In genomic region chr6:8329592-8329991, GRCh38 we compare ENCODE assay signal across 18 cellular contexts.
DNase-seq lines count a peak whose midpoint lies in the region.
"Had no signal": no experiment of that assay in that cellular context is flagged by ENCODE, and none has a peak within 500 bp of the region (broad histone marks: within the 10 kb centered on the region; RNA-seq: fewer than 3 reads in every experiment).

No MANE protein-coding gene starts in this region.

- H3K9ac ChIP-seq in SK-N-MC (ENCODE audit: insufficient read length): no peak overlapping the region
- H3K9ac ChIP-seq in neuronal stem cell (ENCODE audit: low read depth, low read length, poor library complexity): no peak overlapping the region

- H3K36me3 ChIP-seq in SK-N-MC (ENCODE audit: insufficient read depth, low read length) (no peaks in the 10 kb centered on the region), neuronal stem cell (replicated peaks in 1 of 2; ENCODE audit: control insufficient read depth in 2 of 2, insufficient read depth in 2 of 2, low read length in 2 of 2) (no peaks in the 10 kb centered on the region)

- no peak overlapping the region for H3K14ac ChIP-seq in neuronal stem cell (ENCODE audit: low read length)

- no peak overlapping the region for H2BK5ac ChIP-seq in neuronal stem cell (ENCODE audit: low read length)

- no peaks in the 10 kb centered on the region for H3K9me3 ChIP-seq in SK-N-MC (ENCODE audit: low read depth, low read length)
- H3K9me3 ChIP-seq in neuronal stem cell (replicated peaks in 1 of 2; ENCODE audit: control insufficient read depth in 2 of 2, insufficient read depth in 1 of 2, low read depth in 1 of 2, low read length in 2 of 2): no peaks in the 10 kb centered on the region

- DNase-seq in NCI-H2107 treated with DMSO at 0.1 percent for 48 hours (lab: John Stamatoyannopoulos, UW; ENCODE audit: unreplicated experiment) (peak; percentile 35), NCI-H2107 (lab: John Stamatoyannopoulos, UW) (no peak), NCI-H526 (lab: John Stamatoyannopoulos, UW) (peak; percentile 60 to 88), SK-N-MC (ENCODE audit: low read depth, low spot score) (no peak), neuronal stem cell (ENCODE audit: low spot score) (peak; percentile 26), Ammon's horn (ENCODE audit: low spot score) (no peak), midbrain (lab: John Stamatoyannopoulos, UW) (no peak)
- DNase-seq in activated T-cell treated with anti-CD3 and anti-CD28 coated beads, Interleukin-2, amount 50 U/mL, for 24 hours: no peak
- DNase-seq: Calu3; DMS79 treated with DMSO at 0.1 percent for 48 hours; GOT3; MV-4-11; NCI-H1930; NCI-H446 treated with DMSO at 0.1 percent for 48 hours; NK-92 treated with Interleukin-12 subunit alpha and Interleukin-12 subunit beta, amount 100 ng/mL, for 24 hours; OCI-M1; T-cell had no signal

- no peak overlapping the region for H3K23ac ChIP-seq in neuronal stem cell (ENCODE audit: low read depth, low read length, poor library complexity)

- H3K36me3 Mint-ChIP-seq in activated T-cell treated with anti-CD3 and anti-CD28 coated beads, Interleukin-2, amount 50 U/mL, for 24 hours (ENCODE audit: low read depth): no peaks in the 10 kb centered on the region
- H3K36me3 Mint-ChIP-seq: T-cell had no signal

- H2AK5ac ChIP-seq in neuronal stem cell (ENCODE audit: low read depth, low read length): no peak overlapping the region

- H2BK12ac ChIP-seq in neuronal stem cell (ENCODE audit: low read length): no peak overlapping the region

- H3K4me1 Mint-ChIP-seq in activated T-cell treated with anti-CD3 and anti-CD28 coated beads, Interleukin-2, amount 50 U/mL, for 24 hours (ENCODE audit: low read depth): no peaks in the 10 kb centered on the region
- H3K4me1 Mint-ChIP-seq: T-cell had no signal

- H3K79me1 ChIP-seq in neuronal stem cell (ENCODE audit: low read depth, low read length): no peaks in the 10 kb centered on the region

- no peak overlapping the region for H4K8ac ChIP-seq in neuronal stem cell (ENCODE audit: low read depth, low read length)

- H3K4me3 Mint-ChIP-seq in activated T-cell treated with anti-CD3 and anti-CD28 coated beads, Interleukin-2, amount 50 U/mL, for 24 hours: no peak overlapping the region
- H3K4me3 Mint-ChIP-seq: T-cell had no signal

- no peak overlapping the region for H2BK15ac ChIP-seq in neuronal stem cell (ENCODE audit: low read length)

- no peaks in the 10 kb centered on the region for H3K27me3 ChIP-seq in neuronal stem cell (ENCODE audit: control insufficient read depth in 3 of 3, insufficient read depth in 3 of 3, low read depth in 1 of 3, low read length in 3 of 3)

- no CpG with 5 or more reads among the region's 6 CpGs for WGBS in neuronal stem cell (ENCODE audit: extremely low coverage in 2 of 2, insufficient read length in 2 of 2, insufficient replicate concordance in 1 of 2), 2 donors

- no peak overlapping the region for H2BK120ac ChIP-seq in neuronal stem cell (ENCODE audit: low read depth, low read length)

- H3K27ac ChIP-seq in SK-N-MC: 0 out of 2 replicates have a peak overlapping the region, but pooled peaks have one; percentile 29
- H3K27ac ChIP-seq in neuronal stem cell (replicated peaks; ENCODE audit: low read length): no peak overlapping the region
- H3K27ac ChIP-seq: RWPE1 had no signal

- no peak overlapping the region for H2AFZ ChIP-seq in neuronal stem cell (ENCODE audit: low read length)

- H3K27me3 Mint-ChIP-seq in activated T-cell treated with anti-CD3 and anti-CD28 coated beads, Interleukin-2, amount 50 U/mL, for 24 hours: no peaks in the 10 kb centered on the region

- no peaks in the 10 kb centered on the region for H3K9me3 Mint-ChIP-seq in activated T-cell treated with anti-CD3 and anti-CD28 coated beads, Interleukin-2, amount 50 U/mL, for 24 hours
- H3K9me3 Mint-ChIP-seq: T-cell had no signal

- peaks cover 0 to 3% of the 10 kb centered on the region in 2 donors for H3K4me1 ChIP-seq in neuronal stem cell (ENCODE audit: control insufficient read depth in 2 of 2, insufficient read depth in 1 of 2, low read depth in 1 of 2, low read length in 2 of 2)

- H3K27ac Mint-ChIP-seq in activated T-cell treated with anti-CD3 and anti-CD28 coated beads, Interleukin-2, amount 50 U/mL, for 24 hours: no peak overlapping the region
- H3K27ac Mint-ChIP-seq: T-cell had no signal

- H3K4me3 ChIP-seq in SK-N-MC (no peak overlapping the region), neuronal stem cell (ENCODE audit: low read length in 2 of 2) (no peak overlapping the region)

- no peak overlapping the region for H3K4me2 ChIP-seq in neuronal stem cell (ENCODE audit: insufficient read depth, low read length, poor library complexity, severe bottlenecking)

- H4K91ac ChIP-seq in neuronal stem cell (ENCODE audit: low read depth, low read length, poor library complexity): no peak overlapping the region

- H3K18ac ChIP-seq in neuronal stem cell (ENCODE audit: low read length): no peak overlapping the region

- H3K4ac ChIP-seq in neuronal stem cell (ENCODE audit: low read length): no peak overlapping the region

Comparison
In these comparisons a context has a peak if more than half of its experiments do, and no peak if none do; other contexts are left out.
1. DNase-seq: peak in NCI-H2107 treated with DMSO at 0.1 percent for 48 hours (single experiment), NCI-H526 (2 of 2) and neuronal stem cell (single experiment); none in NCI-H2107 (single experiment), SK-N-MC (single experiment), activated T-cell treated with anti-CD3 and anti-CD28 coated beads, Interleukin-2, amount 50 U/mL, for 24 hours (single experiment), Ammon's horn (single experiment) and midbrain (single experiment).